In the genomic region with DNA sequence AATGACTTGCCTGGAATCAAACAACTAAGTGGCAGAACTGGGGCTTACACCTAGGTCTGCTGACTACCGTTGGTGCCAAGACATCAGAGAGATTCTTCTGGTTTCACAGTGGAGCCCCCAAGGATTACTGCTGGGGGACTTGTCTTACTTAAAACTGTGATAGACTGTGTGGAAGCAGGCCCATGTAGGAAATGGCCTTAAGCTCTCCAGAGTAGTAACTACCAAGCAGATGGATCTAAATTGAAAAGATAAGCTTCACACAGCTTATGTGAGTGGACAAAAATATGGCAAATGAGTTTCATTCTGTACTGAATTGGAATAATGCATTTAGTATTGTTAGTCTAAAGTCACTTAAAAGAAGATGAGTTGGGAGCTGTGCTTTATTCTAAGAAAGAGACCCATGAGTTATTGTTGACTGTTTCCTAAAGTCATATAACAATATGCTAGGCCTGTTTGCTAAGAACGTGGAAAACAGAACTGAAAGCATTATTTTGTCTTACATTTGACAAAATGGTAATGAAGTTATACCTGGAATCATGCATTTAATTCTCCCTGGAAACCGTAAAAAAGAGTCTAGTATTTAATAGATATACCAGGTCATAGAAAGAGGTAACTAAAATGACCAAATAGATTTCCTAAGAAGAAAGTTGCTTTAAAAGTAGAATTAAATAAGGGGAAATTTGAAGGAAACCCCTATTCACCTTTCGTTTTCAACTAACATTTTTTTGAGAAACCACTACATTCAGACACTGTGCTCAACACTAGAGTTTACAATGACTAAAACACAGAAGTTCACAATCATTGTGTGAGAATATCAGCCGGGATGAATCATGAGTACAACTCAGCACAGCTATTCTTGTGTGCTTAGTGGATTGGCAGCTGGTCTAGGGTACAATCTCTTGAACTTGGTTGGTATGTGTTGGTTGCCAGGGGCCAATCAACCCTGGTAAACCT, we compare ENCODE assay signal across 1 cellular context.
TF ChIP-seq lines count a peak whose summit lies in the region.

No MANE protein-coding gene starts in this region.

TF ChIP-seq in K562, 482 proteins besides CTCF, POLR2A, EP300 and RAD21 (continued from another document):
- TF ChIP-seq ZNF76 (CRISPR knock-in tag; IDR thresholded peaks at IDR 0.05; ENCODE audit: borderline replicate concordance) = no peak
- peak; percentile 25; the same call in 1 of the 2 replicates for TF ChIP-seq FOSL1 (tag; conservative IDR thresholded peaks at IDR 0.05)
- TF ChIP-seq ZNF175 (CRISPR knock-in tag; IDR thresholded peaks at IDR 0.05; ENCODE audit: low read depth) = peak; percentile 42; the same call in 1 of the 2 replicates
- TF ChIP-seq BHLHE40 (IDR thresholded peaks at IDR 0.05; ENCODE audit: low read length) = no peak
- no peak for TF ChIP-seq ZNF695 (CRISPR knock-in tag; IDR thresholded peaks at IDR 0.05)
- TF ChIP-seq, protein P1, sequence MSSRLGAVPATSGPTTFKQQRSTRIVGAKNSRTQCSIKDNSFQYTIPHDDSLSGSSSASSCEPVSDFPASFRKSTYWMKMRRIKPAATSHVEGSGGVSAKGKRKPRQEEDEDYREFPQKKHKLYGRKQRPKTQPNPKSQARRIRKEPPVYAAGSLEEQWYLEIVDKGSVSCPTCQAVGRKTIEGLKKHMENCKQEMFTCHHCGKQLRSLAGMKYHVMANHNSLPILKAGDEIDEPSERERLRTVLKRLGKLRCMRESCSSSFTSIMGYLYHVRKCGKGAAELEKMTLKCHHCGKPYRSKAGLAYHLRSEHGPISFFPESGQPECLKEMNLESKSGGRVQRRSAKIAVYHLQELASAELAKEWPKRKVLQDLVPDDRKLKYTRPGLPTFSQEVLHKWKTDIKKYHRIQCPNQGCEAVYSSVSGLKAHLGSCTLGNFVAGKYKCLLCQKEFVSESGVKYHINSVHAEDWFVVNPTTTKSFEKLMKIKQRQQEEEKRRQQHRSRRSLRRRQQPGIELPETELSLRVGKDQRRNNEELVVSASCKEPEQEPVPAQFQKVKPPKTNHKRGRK (tag; IDR thresholded peaks at IDR 0.05) = no peak
